Comparison of ENCODE assay signal across 16 cellular contexts in the genomic region with DNA sequence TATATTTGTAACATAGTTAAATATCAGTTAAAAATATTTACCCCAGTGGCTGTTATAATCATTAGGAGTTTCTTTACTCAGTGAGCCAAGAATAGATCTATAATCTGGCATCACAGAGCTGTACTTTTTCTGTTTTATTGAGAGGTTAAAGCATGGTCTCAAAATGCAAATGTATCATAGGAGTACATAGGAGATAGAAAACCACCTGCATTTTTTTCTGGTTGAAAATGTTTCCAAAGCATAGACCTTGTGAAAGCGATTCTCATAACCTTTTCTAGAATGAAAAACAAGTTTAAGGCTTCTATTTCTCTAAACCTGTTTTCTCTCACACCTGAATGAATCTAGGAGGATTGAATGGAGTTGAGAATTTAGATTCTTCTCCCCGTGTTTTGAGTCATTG.
DNase-seq lines count a peak whose midpoint lies in the region; ATAC-seq lines count a peak whose summit lies in the region.
"Had no signal": no experiment of that assay in that cellular context is flagged by ENCODE, and none has a peak within 500 bp of the region (broad histone marks: within the 10 kb centered on the region; RNA-seq: fewer than 3 reads in every experiment).

No MANE protein-coding gene starts in this region.

- peak; percentile 92 for ATAC-seq in GM18508 (IDR thresholded peaks at IDR 0.05; ENCODE audit: insufficient read depth, unreplicated experiment)
- ATAC-seq in GM19468 (IDR thresholded peaks at IDR 0.05; ENCODE audit: extremely low read depth, unreplicated experiment) = peak; percentile 93
- ATAC-seq in HG02870 (IDR thresholded peaks at IDR 0.05; ENCODE audit: unreplicated experiment) = peak; percentile 97
- ATAC-seq in HG03457 (IDR thresholded peaks at IDR 0.05; ENCODE audit: unreplicated experiment) = peak; percentile 83
- ATAC-seq: left ventricle myocardium superior, SK-N-SH treated with all-trans-retinoic acid at 6 μM for 48 hours had no signal

- DNase-seq in NCI-H774 (lab: John Stamatoyannopoulos, UW) (no peak), NCI-H1694 treated with DMSO at 0.1 percent for 48 hours (lab: John Stamatoyannopoulos, UW) (no peak), D341Med (ENCODE audit: low spot score) (no peak)
- DNase-seq in activated naive CD4-positive, alpha-beta T cell (lab: John Stamatoyannopoulos, UW) = no peak
- DNase-seq: activated CD4-positive, CD25-positive, alpha-beta regulatory T cell treated with anti-CD3 and anti-CD28 coated beads, Interleukin-2, amount 50 U/mL, for 72 hours; DMS153; head of caudate nucleus; left ventricle myocardium superior; NCI-H1436 treated with DMSO at 0.1 percent for 48 hours; NCI-H82; spleen had no signal
